29 cellular contexts compared by ENCODE assay signal in genomic region chr11:83002522-83002921, GRCh38.
DNase-seq lines count a peak whose midpoint lies in the region; ATAC-seq and TF ChIP-seq lines count a peak whose summit lies in the region.
"Had no signal": no experiment of that assay in that cellular context is flagged by ENCODE, and none has a peak within 500 bp of the region (broad histone marks: within the 10 kb centered on the region; RNA-seq: fewer than 3 reads in every experiment).

No MANE protein-coding gene starts in this region.

- peaks cover 0 to 1% (median 0%) of the 10 kb centered on the region in 7 donors for H3K9me3 Mint-ChIP-seq in CD4-positive, CD25-positive, alpha-beta regulatory T cell
- H3K9me3 Mint-ChIP-seq in chondrocyte (ENCODE audit: low read depth): no peaks in the 10 kb centered on the region
- H3K9me3 Mint-ChIP-seq: dendritic cell treated with granulocyte-macrophage colony-stimulating factor and Interleukin-4, amounts not matched to agents 40 ng/mL and 50 ng/mL, for 4 days; T-helper 1 cell treated with Interleukin-12 subunit alpha and Interleukin-12 subunit beta and Interleukin-4 antibody, amounts not matched to agents 30 μg/mL and 1 μg/mL, for 36 hours had no signal

- H3K4me2 ChIP-seq in Karpas-422 (ENCODE audit: low read depth, low read length, poor library complexity, severe bottlenecking): no peak overlapping the region
- no peak overlapping the region for H3K4me2 ChIP-seq in osteoblast (ENCODE audit: insufficient read depth, low read length)
- H3K4me2 ChIP-seq: BLaER1 treated with 17β-estradiol and CSF1 and Interleukin-3, amounts not matched to agents 10 nM and 100 nM; hepatocyte had no signal

- peak overlapping the region in 2 of 3 donors; percentile 39 to 78 for H3K27ac Mint-ChIP-seq in CD4-positive, CD25-positive, alpha-beta regulatory T cell
- peak overlapping the region; percentile 75 for H3K27ac Mint-ChIP-seq in chondrocyte (ENCODE audit: unreplicated experiment)
- H3K27ac Mint-ChIP-seq: dendritic cell treated with granulocyte-macrophage colony-stimulating factor and Interleukin-4, amounts not matched to agents 40 ng/mL and 50 ng/mL, for 4 days; T-helper 1 cell treated with Interleukin-12 subunit alpha and Interleukin-12 subunit beta and Interleukin-4 antibody, amounts not matched to agents 30 μg/mL and 1 μg/mL, for 36 hours had no signal

- no peak overlapping the region for H3K27ac ChIP-seq in CD4-positive, CD25-positive, alpha-beta regulatory T cell (ENCODE audit: insufficient read depth, low read length, poor library complexity, severe bottlenecking)
- peak overlapping the region; percentile 48 for H3K27ac ChIP-seq in Karpas-422 (ENCODE audit: low read length)
- peak overlapping the region; percentile 65 for H3K27ac ChIP-seq in psoas muscle
- H3K27ac ChIP-seq in osteoblast (ENCODE audit: low read depth, low read length): no peak overlapping the region
- H3K27ac ChIP-seq: BLaER1 treated with 17β-estradiol and CSF1 and Interleukin-3, amounts not matched to agents 10 nM and 100 nM; cardiac muscle cell; gastroesophageal sphincter; hepatocyte; RWPE1; SK-N-MC had no signal

- peaks cover 4% of the 10 kb centered on the region for H3K27me3 Mint-ChIP-seq in CD4-positive, CD25-positive, alpha-beta regulatory T cell
- H3K27me3 Mint-ChIP-seq in chondrocyte (ENCODE audit: low read depth): no peaks in the 10 kb centered on the region

- H3K9me2 ChIP-seq in Karpas-422 (replicated peaks; ENCODE audit: insufficient read depth, low read length): no peaks in the 10 kb centered on the region

- no peak for DNase-seq in CD4-positive, CD25-positive, alpha-beta regulatory T cell
- DNase-seq in Karpas-422 (no peak), chondrocyte (ENCODE audit: low spot score) (no peak), psoas muscle (no peak), osteoblast (ENCODE audit: insufficient read length, low spot score, missing footprints) (no peak), NCI-H526 treated with DMSO at 0.1 percent for 48 hours (lab: John Stamatoyannopoulos, UW) (no peak)
- DNase-seq: activated gamma-delta T cell treated with Interleukin-2 at 50 U/mL for 16 hours; activated T-cell treated with anti-CD3 and anti-CD28 coated beads, Interleukin-2, amount 50 U/mL, for 1 hour; Calu3; DMS79 treated with DMSO at 0.1 percent for 48 hours; GF-D8; KG1; MM.1S; NCI-H1417; NCI-H2029 treated with DMSO at 0.1 percent for 48 hours; NCI-H2227 treated with DMSO at 0.1 percent for 48 hours; NCI-H748 treated with DMSO at 0.1 percent for 48 hours; nucleus accumbens had no signal

- peak overlapping the region in 2 of 4 donors; percentile 16 to 68 for H3K4me3 Mint-ChIP-seq in CD4-positive, CD25-positive, alpha-beta regulatory T cell
- H3K4me3 Mint-ChIP-seq in chondrocyte (ENCODE audit: unreplicated experiment): no peak overlapping the region
- H3K4me3 Mint-ChIP-seq: dendritic cell treated with granulocyte-macrophage colony-stimulating factor and Interleukin-4, amounts not matched to agents 40 ng/mL and 50 ng/mL, for 4 days; T-helper 1 cell treated with Interleukin-12 subunit alpha and Interleukin-12 subunit beta and Interleukin-4 antibody, amounts not matched to agents 30 μg/mL and 1 μg/mL, for 36 hours had no signal

- no peak for ATAC-seq in CD4-positive, CD25-positive, alpha-beta regulatory T cell (ENCODE audit: low read depth in 2 of 2)
- ATAC-seq in psoas muscle (peak in 3 of 4 donors; percentile 50 to 58 (median 57)), GM19023 (IDR thresholded peaks at IDR 0.05; ENCODE audit: unreplicated experiment) (no peak), GM18868 (IDR thresholded peaks at IDR 0.05; ENCODE audit: unreplicated experiment) (no peak)
- ATAC-seq: HCT116 had no signal

- intact Hi-C loops in psoas muscle (cut with DNase I): no loop called here

- no peaks in the 10 kb centered on the region for H3K9me3 ChIP-seq in CD4-positive, CD25-positive, alpha-beta regulatory T cell (ENCODE audit: control insufficient read depth in 2 of 2, low read length in 2 of 2)
- H3K9me3 ChIP-seq in Karpas-422 (ENCODE audit: low read length) (no peaks in the 10 kb centered on the region), psoas muscle (no peaks in the 10 kb centered on the region), osteoblast (ENCODE audit: low read depth, low read length) (no peaks in the 10 kb centered on the region)
- H3K9me3 ChIP-seq: BLaER1 treated with 17β-estradiol and CSF1 and Interleukin-3, amounts not matched to agents 10 nM and 100 nM; gastroesophageal sphincter had no signal

- no peak overlapping the region; the same call in 1 of the 2 replicates for H3K9ac ChIP-seq in Karpas-422 (ENCODE audit: low read length)
- H3K9ac ChIP-seq: BLaER1 treated with 17β-estradiol and CSF1 and Interleukin-3, amounts not matched to agents 10 nM and 100 nM had no signal

- 77 to 87% (median 85%) methylated on average over 3 of the region's 3 CpGs for WGBS in psoas muscle, 3 donors

- no peak overlapping the region for H3K4me3 ChIP-seq in CD4-positive, CD25-positive, alpha-beta regulatory T cell (ENCODE audit: low read depth, low read length)
- H3K4me3 ChIP-seq in Karpas-422 (ENCODE audit: low read length) (no peak overlapping the region), psoas muscle (no peak overlapping the region), osteoblast (ENCODE audit: insufficient read depth, low read length) (no peak overlapping the region)
- H3K4me3 ChIP-seq: BLaER1 treated with 17β-estradiol and CSF1 and Interleukin-3, amounts not matched to agents 10 nM and 100 nM; cardiac muscle cell; gastroesophageal sphincter; hepatocyte; SK-N-MC had no signal

- peaks cover 8% of the 10 kb centered on the region for H3K36me3 Mint-ChIP-seq in CD4-positive, CD25-positive, alpha-beta regulatory T cell
- no peaks in the 10 kb centered on the region for H3K36me3 Mint-ChIP-seq in chondrocyte (ENCODE audit: low read depth)

- H2AFZ ChIP-seq in Karpas-422 (ENCODE audit: low read length) (no peak overlapping the region), osteoblast (ENCODE audit: low read length) (no peak overlapping the region)
- H2AFZ ChIP-seq: hepatocyte had no signal

- peaks cover 22 to 68% (median 38%) of the 10 kb centered on the region in 4 donors for H3K4me1 Mint-ChIP-seq in CD4-positive, CD25-positive, alpha-beta regulatory T cell
- peaks cover 65% of the 10 kb centered on the region for H3K4me1 Mint-ChIP-seq in chondrocyte (ENCODE audit: low read depth)

- peaks cover 15% of the 10 kb centered on the region for H3K4me1 ChIP-seq in CD4-positive, CD25-positive, alpha-beta regulatory T cell (ENCODE audit: control insufficient read depth, insufficient read depth, low read length, poor library complexity, severe bottlenecking)
- H3K4me1 ChIP-seq in Karpas-422 (ENCODE audit: low read length): peaks cover 89% of the 10 kb centered on the region
- peaks cover 86% of the 10 kb centered on the region for H3K4me1 ChIP-seq in psoas muscle
- peaks cover under 1% of the 10 kb centered on the region for H3K4me1 ChIP-seq in osteoblast (ENCODE audit: insufficient read depth, low read length)

- H3K79me2 ChIP-seq in Karpas-422 (ENCODE audit: low read length): peaks cover 98% of the 10 kb centered on the region
- peaks cover 58% of the 10 kb centered on the region for H3K79me2 ChIP-seq in osteoblast (ENCODE audit: insufficient read depth, low read length)
- H3K79me2 ChIP-seq: hepatocyte had no signal

- TF ChIP-seq CTCF in chondrocyte (IDR thresholded peaks at IDR 0.05) (no peak), psoas muscle (IDR thresholded peaks at IDR 0.05) (no peak), osteoblast (IDR thresholded peaks at IDR 0.05; ENCODE audit: extremely low read depth, low read depth, low read length) (no peak)

- H4K20me1 ChIP-seq in Karpas-422 (ENCODE audit: insufficient read depth, low read depth, low read length) (peaks cover 8% of the 10 kb centered on the region; the same call in 1 of the 2 replicates), osteoblast (ENCODE audit: insufficient read depth, low read length) (peaks cover 37% of the 10 kb centered on the region)
- H4K20me1 ChIP-seq: BLaER1 treated with 17β-estradiol and CSF1 and Interleukin-3, amounts not matched to agents 10 nM and 100 nM had no signal

- no peaks in the 10 kb centered on the region for H3K27me3 ChIP-seq in CD4-positive, CD25-positive, alpha-beta regulatory T cell (ENCODE audit: control insufficient read depth, insufficient read depth, low read length)
- H3K27me3 ChIP-seq in Karpas-422 (ENCODE audit: low read length) (no peaks in the 10 kb centered on the region), psoas muscle (ENCODE audit: insufficient read depth in 3 of 3, low read length in 2 of 3) (no peaks in the 10 kb centered on the region), osteoblast (ENCODE audit: insufficient read depth, low read length) (no peaks in the 10 kb centered on the region)
- H3K27me3 ChIP-seq: BLaER1 treated with 17β-estradiol and CSF1 and Interleukin-3, amounts not matched to agents 10 nM and 100 nM; cardiac muscle cell; gastroesophageal sphincter; hepatocyte had no signal

- no peaks in the 10 kb centered on the region for H3K36me3 ChIP-seq in CD4-positive, CD25-positive, alpha-beta regulatory T cell (ENCODE audit: control insufficient read depth, insufficient read depth, low read length)
- peaks cover 14% of the 10 kb centered on the region for H3K36me3 ChIP-seq in Karpas-422 (ENCODE audit: insufficient read depth, low read length)
- no peaks in the 10 kb centered on the region for H3K36me3 ChIP-seq in psoas muscle (ENCODE audit: insufficient read depth in 1 of 2, low read depth in 1 of 2)
- no peaks in the 10 kb centered on the region for H3K36me3 ChIP-seq in osteoblast (ENCODE audit: insufficient read depth, low read length)
- H3K36me3 ChIP-seq: BLaER1 treated with 17β-estradiol and CSF1 and Interleukin-3, amounts not matched to agents 10 nM and 100 nM; cardiac muscle cell; gastroesophageal sphincter had no signal

Comparison
In these comparisons a context has a peak if more than half of its experiments do, and no peak if none do; other contexts are left out.
1. ATAC-seq: peak in psoas muscle (3 of 4); none in CD4-positive, CD25-positive, alpha-beta regulatory T cell (0 of 2), GM19023 (single experiment) and GM18868 (single experiment).
2. H3K27ac ChIP-seq: peak in Karpas-422 (single experiment) and psoas muscle (single experiment); none in CD4-positive, CD25-positive, alpha-beta regulatory T cell (single experiment) and osteoblast (single experiment).